In genomic region chr18:54269924-54270844, GRCh38 we compare ENCODE assay signal across 8 cellular contexts. TPM values are rescaled to one million over a fixed set of nuclear protein-coding genes. Genes with fewer than 3 reads are reported as not detected.
A peak's percentile ranks its signal among the peaks of the same experiment; 100 is the strongest.
DNase-seq lines count a peak whose midpoint lies in the region; ATAC-seq and TF ChIP-seq lines count a peak whose summit lies in the region.

No MANE protein-coding gene starts in this region.

- H3K27ac ChIP-seq in fibroblast of lung (ENCODE audit: insufficient read depth, low read length) (peak overlapping the region; percentile 92), neural cell (ENCODE audit: low read length) (peak overlapping the region; percentile 70), upper lobe of left lung (peak overlapping the region; percentile 84 to 97 (median 94))

- H3K36me3 ChIP-seq in fibroblast of lung (ENCODE audit: control insufficient read depth, insufficient read depth, low read length) = no peaks in the 10 kb centered on the region
- H3K36me3 ChIP-seq in neural cell (ENCODE audit: insufficient read depth, low read length) = no peaks in the 10 kb centered on the region
- no peaks in the 10 kb centered on the region for H3K36me3 ChIP-seq in upper lobe of left lung

- peak overlapping the region; percentile 94 for H3K9ac ChIP-seq in fibroblast of lung (ENCODE audit: insufficient read depth, low read length)
- H3K9ac ChIP-seq in neural cell (ENCODE audit: low read length) = peak overlapping the region; percentile 81

- no peaks in the 10 kb centered on the region for H3K9me3 Mint-ChIP-seq in activated T-cell treated with anti-CD3 and anti-CD28 coated beads, Interleukin-2, amount 50 U/mL, for 24 hours

- H3K27me3 ChIP-seq in fibroblast of lung (ENCODE audit: control insufficient read depth, insufficient read depth, low read length) = no peaks in the 10 kb centered on the region
- H3K27me3 ChIP-seq in neural cell (ENCODE audit: insufficient read depth, low read depth, low read length) = no peaks in the 10 kb centered on the region
- H3K27me3 ChIP-seq in upper lobe of left lung = no peaks in the 10 kb centered on the region

- H3K4me3 ChIP-seq in fibroblast of lung (replicated peaks in 1 of 4; ENCODE audit: control extremely low read depth in 1 of 4, insufficient read depth in 1 of 4, low read depth in 3 of 4, low read length in 4 of 4) (peak overlapping the region; percentile 52 to 80 (median 74)), neural cell (ENCODE audit: low read length) (peak overlapping the region; percentile 86), upper lobe of left lung (peak overlapping the region; percentile 33 to 82 (median 60))

- TF ChIP-seq POLR2A in upper lobe of left lung (IDR thresholded peaks at IDR 0.05) = no peak

- peak overlapping the region; percentile 82 for H3K4me3 Mint-ChIP-seq in activated T-cell treated with anti-CD3 and anti-CD28 coated beads, Interleukin-2, amount 50 U/mL, for 24 hours

- H3K27ac Mint-ChIP-seq in activated T-cell treated with anti-CD3 and anti-CD28 coated beads, Interleukin-2, amount 50 U/mL, for 24 hours = peak overlapping the region; percentile 98

- 13 to 17% methylated on average over 19 to 24 of the region's 25 CpGs for WGBS in upper lobe of left lung, 2 donors

- no peaks in the 10 kb centered on the region for H3K79me2 ChIP-seq in fibroblast of lung (ENCODE audit: control insufficient read depth, insufficient read depth, low read length)
- H3K79me2 ChIP-seq in neural cell (replicated peaks; ENCODE audit: insufficient read depth, low read length) = peaks cover 11% of the 10 kb centered on the region

- H3K9me2 ChIP-seq in neural cell (ENCODE audit: insufficient read depth, low read length) = no peaks in the 10 kb centered on the region

- TF ChIP-seq RAD21 in neural cell (conservative IDR thresholded peaks at IDR 0.05) = peak; percentile 24

- H3K4me1 Mint-ChIP-seq in activated T-cell treated with anti-CD3 and anti-CD28 coated beads, Interleukin-2, amount 50 U/mL, for 24 hours (ENCODE audit: low read depth) = peaks cover 36% of the 10 kb centered on the region

- H3F3A ChIP-seq in neural cell (ENCODE audit: insufficient read depth, low read length, poor library complexity, severe bottlenecking) = no peaks in the 10 kb centered on the region

- H3K27me3 Mint-ChIP-seq in activated T-cell treated with anti-CD3 and anti-CD28 coated beads, Interleukin-2, amount 50 U/mL, for 24 hours = no peaks in the 10 kb centered on the region

- H3K4me1 ChIP-seq in fibroblast of lung (ENCODE audit: control insufficient read depth, extremely low read depth, insufficient read depth, low read length) (no peaks in the 10 kb centered on the region), upper lobe of left lung (peaks cover 7 to 15% (median 11%) of the 10 kb centered on the region in 4 donors)

- DNase-seq in AML-193 (lab: John Stamatoyannopoulos, UW) (peak; percentile 65 to 70), NCI-H774 (lab: John Stamatoyannopoulos, UW) (peak; percentile 23), fibroblast of lung (ENCODE audit: low read depth in 2 of 2) (peak; percentile 28 to 53), upper lobe of left lung (peak in 1 of 2 donors; percentile 68)
- DNase-seq in activated T-cell treated with anti-CD3 and anti-CD28 coated beads, Interleukin-2, amount 50 U/mL, for 24 hours = no peak

- peak overlapping the region; percentile 94 for H2AFZ ChIP-seq in fibroblast of lung (ENCODE audit: low read length)
- peak overlapping the region; percentile 96 for H2AFZ ChIP-seq in neural cell (ENCODE audit: low read depth, low read length)

- TF ChIP-seq EP300 in neural cell (conservative IDR thresholded peaks at IDR 0.05; ENCODE audit: poor library complexity, severe bottlenecking) (no peak), upper lobe of left lung (IDR thresholded peaks at IDR 0.05) (no peak)

- peak; percentile 24 to 46 for TF ChIP-seq CTCF in fibroblast of lung (conservative IDR thresholded peaks at IDR 0.05 in 1 of 2, IDR thresholded peaks at IDR 0.05 in 1 of 2; ENCODE audit: low read depth in 1 of 2, low read length in 2 of 2)
- TF ChIP-seq CTCF in neural cell (IDR thresholded peaks at IDR 0.05; ENCODE audit: poor library complexity, severe bottlenecking) = peak; percentile 51
- TF ChIP-seq CTCF in upper lobe of left lung (IDR thresholded peaks at IDR 0.05) = peak in 4 of 6 experiments; percentile 16 to 61 (median 49)

- H3K36me3 Mint-ChIP-seq in activated T-cell treated with anti-CD3 and anti-CD28 coated beads, Interleukin-2, amount 50 U/mL, for 24 hours (ENCODE audit: low read depth) = peaks cover 12% of the 10 kb centered on the region

- H3K4me2 ChIP-seq in fibroblast of lung (ENCODE audit: extremely low read depth, insufficient read depth, low read length) = peak overlapping the region; percentile 77
- peak overlapping the region; percentile 74 for H3K4me2 ChIP-seq in neural cell (ENCODE audit: low read length)

- ATAC-seq in GM18873 (IDR thresholded peaks at IDR 0.05; ENCODE audit: low FRiP score, unreplicated experiment) = peak; percentile 35
- ATAC-seq in HG03135 (IDR thresholded peaks at IDR 0.05; ENCODE audit: unreplicated experiment) = peak; percentile 44
- ATAC-seq in upper lobe of left lung (ENCODE audit: low FRiP score in 2 of 2) = peak; percentile 69 to 87

- no peaks in the 10 kb centered on the region for H4K20me1 ChIP-seq in fibroblast of lung (ENCODE audit: control insufficient read depth, extremely low read depth, insufficient read depth, low read length)
- H4K20me1 ChIP-seq in neural cell (ENCODE audit: insufficient read depth) = no peaks in the 10 kb centered on the region

- H3K9me3 ChIP-seq in fibroblast of lung (ENCODE audit: control insufficient read depth, insufficient read depth, low read depth, low read length) = no peaks in the 10 kb centered on the region
- H3K9me3 ChIP-seq in neural cell (ENCODE audit: low read length) = no peaks in the 10 kb centered on the region
- no peaks in the 10 kb centered on the region for H3K9me3 ChIP-seq in upper lobe of left lung

TF ChIP-seq in neural cell, 6 proteins besides CTCF, POLR2A, EP300 and RAD21:
- no peak for TF ChIP-seq POLR2AphosphoS5 (IDR thresholded peaks at IDR 0.05)
- no peak for TF ChIP-seq EZH2 (IDR thresholded peaks at IDR 0.05; ENCODE audit: borderline replicate concordance, insufficient read depth, low read length, poor library complexity, severe bottlenecking)
- no peak for TF ChIP-seq TAF1 (IDR thresholded peaks at IDR 0.05; ENCODE audit: low read depth)
- TF ChIP-seq SMC3 (conservative IDR thresholded peaks at IDR 0.05; ENCODE audit: poor library complexity) = no peak
- TF ChIP-seq MXI1 (conservative IDR thresholded peaks at IDR 0.05; ENCODE audit: poor library complexity, severe bottlenecking) = no peak
- TF ChIP-seq REST (IDR thresholded peaks at IDR 0.05; ENCODE audit: borderline replicate concordance) = no peak

RNA-seq across cellular contexts. Expression of gene POLI, which starts 0.9 kb away (rescaled TPM):
- total RNA-seq in fibroblast of lung (26.9 and 29.5 TPM in 2 replicates), upper lobe of left lung (10 to 100 TPM; 10.7 to 66.0 (median 22.4) TPM)
- polyA plus RNA-seq in fibroblast of lung (17.2 and 28.3 TPM in 2 replicates), neural cell (43.4 and 46.7 TPM in 2 replicates)
- 10.1 and 14.2 TPM in 2 replicates for polyA plus RNA-seq in fibroblast of lung (2012)
- polyA minus RNA-seq in fibroblast of lung (ENCODE audit: low replicate concordance) (1.6 and 1.8 TPM in 2 replicates), neural cell (59.6 and 79.2 TPM in 2 replicates)

RNA-seq across cellular contexts. Expression of gene MBD2, which starts 45.7 kb away (rescaled TPM):
- total RNA-seq in fibroblast of lung (17.2 and 43.8 TPM in 2 replicates), upper lobe of left lung (100 to 1,000 TPM in 1 of 6 donors, 10 to 100 TPM in 5; 28.7 to 106 (median 52.8) TPM)
- polyA plus RNA-seq in fibroblast of lung (29.7 and 32.5 TPM in 2 replicates), neural cell (16.4 and 20.5 TPM in 2 replicates)
- polyA plus RNA-seq in fibroblast of lung (2012) = 34.8 and 35.2 TPM in 2 replicates
- polyA minus RNA-seq in fibroblast of lung (ENCODE audit: low replicate concordance) (1.8 and 16.2 TPM in 2 replicates), neural cell (26.5 and 27.3 TPM in 2 replicates)
